22 cellular contexts compared by ENCODE assay signal in genomic region chr2:173254659-173255058, GRCh38.
"Had no signal": no experiment of that assay in that cellular context is flagged by ENCODE, and none has a peak within 500 bp of the region (broad histone marks: within the 10 kb centered on the region; RNA-seq: fewer than 3 reads in every experiment).

No MANE protein-coding gene starts in this region.

- FAIRE-seq: endothelial cell of umbilical vein, TTC549, urothelium cell line had no signal

- H3K4me1 Mint-ChIP-seq: activated naive CD8-positive, alpha-beta T cell treated with anti-CD3 and anti-CD28 coated beads for 36 hours; activated T-helper 17 cell treated with anti-CD3 and anti-CD28 coated beads, Interleukin-2, amount 50 U/mL, for 72 hours had no signal

- H3K36me3 Mint-ChIP-seq: activated naive CD8-positive, alpha-beta T cell treated with anti-CD3 and anti-CD28 coated beads for 36 hours had no signal

- H3K27ac Mint-ChIP-seq: activated CD4-positive, alpha-beta T cell treated with anti-CD3 and anti-CD28 coated beads for 36 hours; activated naive CD8-positive, alpha-beta T cell treated with anti-CD3 and anti-CD28 coated beads for 36 hours; activated T-helper 17 cell treated with anti-CD3 and anti-CD28 coated beads, Interleukin-2, amount 50 U/mL, for 72 hours; nephron progenitor cell; T-helper 2 cell treated with Interferon-gamma antibody and Interleukin-4, amounts not matched to agents 5 μg/mL and 100 μg/mL, for 36 hours had no signal

- H3K4me3 Mint-ChIP-seq: activated CD4-positive, alpha-beta T cell treated with anti-CD3 and anti-CD28 coated beads for 36 hours; activated naive CD8-positive, alpha-beta T cell treated with anti-CD3 and anti-CD28 coated beads for 36 hours; activated T-helper 17 cell treated with anti-CD3 and anti-CD28 coated beads, Interleukin-2, amount 50 U/mL, for 72 hours; nephron progenitor cell; T-helper 2 cell treated with Interferon-gamma antibody and Interleukin-4, amounts not matched to agents 5 μg/mL and 100 μg/mL, for 36 hours had no signal

- H3K27me3 ChIP-seq: gastrocnemius medialis, heart left ventricle, spleen, tibial nerve had no signal

- H3K9me3 ChIP-seq: gastrocnemius medialis, heart left ventricle, spleen, tibial nerve had no signal

- DNase-seq: activated CD4-positive, alpha-beta T cell treated with anti-CD3 and anti-CD28 coated beads for 36 hours; activated CD4-positive, alpha-beta T cell treated with anti-CD3 and anti-CD28 coated beads, Interleukin-2, amount 50 U/mL, for 48 hours; activated naive CD4-positive, alpha-beta T cell; activated naive CD8-positive, alpha-beta T cell treated with anti-CD3 and anti-CD28 coated beads for 36 hours; activated T-cell treated with anti-CD3 and anti-CD28 coated beads for 4 hours; amniotic stem cell; dermis blood vessel endothelial cell; effector memory CD4-positive, alpha-beta T cell; gastrocnemius medialis; heart left ventricle; left colon; nephron progenitor cell; nucleus accumbens; spleen; stimulated activated naive CD4-positive, alpha-beta T cell; substantia nigra had no signal

- H3K27ac ChIP-seq: gastrocnemius medialis, heart left ventricle, spleen, tibial nerve had no signal

- H3K4me3 ChIP-seq: gastrocnemius medialis, heart left ventricle, spleen, tibial nerve had no signal

- H3K4me1 ChIP-seq: gastrocnemius medialis, heart left ventricle, spleen, tibial nerve had no signal

- ATAC-seq: activated CD4-positive, alpha-beta T cell treated with anti-CD3 and anti-CD28 coated beads for 36 hours; activated T-helper 17 cell treated with anti-CD3 and anti-CD28 coated beads, Interleukin-2, amount 50 U/mL, for 72 hours; gastrocnemius medialis; heart left ventricle; left colon had no signal

- H3K9me3 Mint-ChIP-seq: activated naive CD8-positive, alpha-beta T cell treated with anti-CD3 and anti-CD28 coated beads for 36 hours; activated T-helper 17 cell treated with anti-CD3 and anti-CD28 coated beads, Interleukin-2, amount 50 U/mL, for 72 hours; nephron progenitor cell; T-helper 2 cell treated with Interferon-gamma antibody and Interleukin-4, amounts not matched to agents 5 μg/mL and 100 μg/mL, for 36 hours had no signal
